In genomic region chr16:24995469-24995868, GRCh38 we compare ENCODE assay signal across 14 cellular contexts. TPM values are rescaled to one million over a fixed set of nuclear protein-coding genes. Genes with fewer than 3 reads are reported as not detected.
DNase-seq lines count a peak whose midpoint lies in the region; ATAC-seq, FAIRE-seq and TF ChIP-seq lines count a peak whose summit lies in the region.
"Had no signal": no experiment of that assay in that cellular context is flagged by ENCODE, and none has a peak within 500 bp of the region (broad histone marks: within the 10 kb centered on the region; RNA-seq: fewer than 3 reads in every experiment).

No MANE protein-coding gene starts in this region.

- no peaks in the 10 kb centered on the region for H3K9me3 Mint-ChIP-seq in Caco-2 (ENCODE audit: unreplicated experiment)
- H3K9me3 Mint-ChIP-seq: activated CD4-positive, alpha-beta memory T cell treated with anti-CD3 and anti-CD28 coated beads, Interleukin-2, amount 10 ng/mL, durations not matched to agents 7 days and 5 days; stimulated activated naive CD8-positive, alpha-beta T cell treated with anti-CD3 and anti-CD28 coated beads, Interleukin-15, amount 100 ng/mL, for 72 hours had no signal

- no peak overlapping the region for H4K5ac ChIP-seq in H1 (ENCODE audit: insufficient read length, low read depth, low read length)

- H2AK5ac ChIP-seq in H1 (ENCODE audit: low read depth, low read length) = no peak overlapping the region
- no peak overlapping the region for H2AK5ac ChIP-seq in trophoblast cell (ENCODE audit: low read length)

- H2BK15ac ChIP-seq in H1 (ENCODE audit: low read length) = no peak overlapping the region

- no peak overlapping the region for H3K9ac ChIP-seq in H1 (replicated peaks in 1 of 4; ENCODE audit: extremely low read depth in 1 of 4, low read depth in 3 of 4, low read length in 3 of 4)
- no peak overlapping the region for H3K9ac ChIP-seq in trophoblast cell (ENCODE audit: low read length)

- FAIRE-seq in H1 (lab: Jason Lieb, UNC) (no peak), urothelium cell line (lab: Jason Lieb, UNC) (no peak)

- POLR2A ChIA-PET in Caco-2 (lab: Charles Lee) (no interaction called here), OCI-LY7 (lab: Charles Lee) (no interaction called here), H1 (lab: Charles Lee; ENCODE audit: partially characterized antibody) (no interaction called here)

- H3K4me1 Mint-ChIP-seq in Caco-2 (ENCODE audit: low read depth, unreplicated experiment) = peaks cover 46% of the 10 kb centered on the region

- ATAC-seq in GM19395 (IDR thresholded peaks at IDR 0.05; ENCODE audit: unreplicated experiment) (no peak), HG02642 (IDR thresholded peaks at IDR 0.05; ENCODE audit: poor library complexity, unreplicated experiment) (no peak)
- ATAC-seq: left cardiac atrium; stimulated activated naive CD8-positive, alpha-beta T cell treated with anti-CD3 and anti-CD28 coated beads, Interleukin-15, amount 100 ng/mL, for 72 hours had no signal

- WGBS in H1 (ENCODE audit: extremely low coverage in 1 of 2, insufficient coverage in 1 of 2, insufficient read length in 1 of 2, insufficient replicate concordance in 2 of 2, low coverage in 1 of 2, low lambda C conversion rate in 2 of 2, missing lambda C conversion rate in 1 of 2), 2 experiments = 86% methylated on average over 6 of the region's 6 CpGs; no CpG with 5 or more reads in 1 of the 2 experiments
- no CpG with 5 or more reads among the region's 6 CpGs for WGBS in trophoblast cell (ENCODE audit: extremely low coverage, insufficient coverage, insufficient read length)

- CTCF ChIA-PET in Caco-2 (lab: Charles Lee) = no interaction called here
- CTCF ChIA-PET in OCI-LY7 (lab: Charles Lee; ENCODE audit: unreplicated experiment) = no interaction called here
- CTCF ChIA-PET in H1 (lab: Charles Lee; ENCODE audit: partially characterized antibody) = no interaction called here

- no peak overlapping the region for H2BK12ac ChIP-seq in H1 (ENCODE audit: low read depth, low read length)
- no peak overlapping the region for H2BK12ac ChIP-seq in trophoblast cell (ENCODE audit: low read length)

- intact Hi-C loops in Caco-2 (cut with micrococcal nuclease; ENCODE audit: unreplicated experiment) = no loop called here
- intact Hi-C loops in OCI-LY7 (cut with micrococcal nuclease; ENCODE audit: unreplicated experiment) = no loop called here

- no peak overlapping the region for H3K4me3 Mint-ChIP-seq in Caco-2 (ENCODE audit: unreplicated experiment)
- H3K4me3 Mint-ChIP-seq: activated CD4-positive, alpha-beta memory T cell treated with anti-CD3 and anti-CD28 coated beads, Interleukin-2, amount 10 ng/mL, durations not matched to agents 7 days and 5 days; stimulated activated naive CD8-positive, alpha-beta T cell treated with anti-CD3 and anti-CD28 coated beads, Interleukin-15, amount 100 ng/mL, for 72 hours had no signal

- H3K79me2 ChIP-seq in OCI-LY7 (ENCODE audit: insufficient read depth, low read depth, low read length) (no peaks in the 10 kb centered on the region; the same call in 1 of the 2 replicates), H1 (ENCODE audit: control insufficient read depth in 1 of 2, insufficient read depth in 2 of 2, low read length in 2 of 2) (peaks cover 12 to 86% of the 10 kb centered on the region in 2 experiments), trophoblast cell (ENCODE audit: control insufficient read depth, insufficient read depth, low read length, poor library complexity) (peaks cover 3% of the 10 kb centered on the region)

- H2AFZ ChIP-seq in OCI-LY7 (ENCODE audit: low read length) (no peak overlapping the region), H1 (ENCODE audit: low read length) (no peak overlapping the region), trophoblast cell (ENCODE audit: insufficient read depth, low read length, poor library complexity) (peak overlapping the region; percentile 52)

- H4K8ac ChIP-seq in H1 (ENCODE audit: extremely low read depth, insufficient read depth, low read length) = no peak overlapping the region
- no peak overlapping the region for H4K8ac ChIP-seq in trophoblast cell (ENCODE audit: low read depth, low read length)

- 0 out of 2 replicates have a peak, but pooled peaks cover 1% of the 10 kb centered on the region for H3K36me3 ChIP-seq in Caco-2 (ENCODE audit: control insufficient read depth, insufficient read depth, low read length)
- no peaks in the 10 kb centered on the region for H3K36me3 ChIP-seq in OCI-LY7 (ENCODE audit: insufficient read depth, low read length)
- H3K36me3 ChIP-seq in H1 (ENCODE audit: control insufficient read depth in 2 of 4, insufficient read depth in 4 of 4, low read length in 3 of 4) = no peaks in the 10 kb centered on the region
- no peaks in the 10 kb centered on the region for H3K36me3 ChIP-seq in trophoblast cell (ENCODE audit: control insufficient read depth in 1 of 2, insufficient read depth in 2 of 2, low read length in 2 of 2)
- H3K36me3 ChIP-seq: adrenal gland had no signal

- H3K56ac ChIP-seq in H1 (replicated peaks; ENCODE audit: insufficient read length, low read depth, low read length) = no peak overlapping the region

- no peak overlapping the region for H2BK20ac ChIP-seq in H1 (ENCODE audit: low read length)

- no TSS peak for BruUV-seq in Caco-2 (replicated peaks; lab: Mats Ljungman, UMichigan)
- no TSS peak for BruUV-seq in OCI-LY7 (replicated peaks; lab: Mats Ljungman, UMichigan)

- no peaks in the 10 kb centered on the region for H3K27me3 ChIP-seq in Caco-2 (replicated peaks; ENCODE audit: control insufficient read depth, insufficient read depth, low read length)
- H3K27me3 ChIP-seq in H1 (replicated peaks in 1 of 4; ENCODE audit: control insufficient read depth in 3 of 4, extremely low read depth in 1 of 4, insufficient read depth in 3 of 4, low read length in 3 of 4) = no peaks in the 10 kb centered on the region
- H3K27me3 ChIP-seq in trophoblast cell (ENCODE audit: insufficient read depth, low read length) = no peaks in the 10 kb centered on the region
- H3K27me3 ChIP-seq: adrenal gland had no signal

- peak; percentile 26 to 52 for TF ChIP-seq RAD21 in H1 (IDR thresholded peaks at IDR 0.05 in 1 of 2, conservative IDR thresholded peaks at IDR 0.05 in 1 of 2; ENCODE audit: low read depth in 2 of 2, low read length in 2 of 2)

- no peak overlapping the region for H3K4me3 ChIP-seq in Caco-2 (ENCODE audit: low read depth, low read length)
- H3K4me3 ChIP-seq in OCI-LY7 (ENCODE audit: low read depth, low read length, poor library complexity, severe bottlenecking) = no peak overlapping the region
- no peak overlapping the region for H3K4me3 ChIP-seq in H1 (ENCODE audit: extremely low read depth in 1 of 4, insufficient read depth in 2 of 4, low read depth in 3 of 4, low read length in 4 of 4)
- no peak overlapping the region for H3K4me3 ChIP-seq in trophoblast cell (ENCODE audit: low read depth, low read length)
- H3K4me3 ChIP-seq: adrenal gland had no signal

- no peaks in the 10 kb centered on the region for H3K9me3 ChIP-seq in Caco-2
- H3K9me3 ChIP-seq in OCI-LY7 (ENCODE audit: low read length) = no peaks in the 10 kb centered on the region
- H3K9me3 ChIP-seq in H1 (ENCODE audit: insufficient read depth in 2 of 2, low read depth in 1 of 2, low read length in 1 of 2) = no peaks in the 10 kb centered on the region
- no peaks in the 10 kb centered on the region for H3K9me3 ChIP-seq in trophoblast cell (ENCODE audit: insufficient read depth, low read depth, low read length)
- H3K9me3 ChIP-seq: adrenal gland had no signal

- DNase-seq in Caco-2 (no peak), OCI-LY7 (ENCODE audit: low spot score) (no peak), H1 (ENCODE audit: low read depth in 1 of 2, low spot score in 2 of 2) (no peak), trophoblast cell (no peak), urothelium cell line (ENCODE audit: low spot score) (no peak), NCI-H1694 treated with DMSO at 0.1 percent for 48 hours (lab: John Stamatoyannopoulos, UW) (no peak)
- DNase-seq: activated CD4-positive, alpha-beta memory T cell treated with anti-CD3 and anti-CD28 coated beads, Interleukin-2, amount 10 ng/mL, durations not matched to agents 7 days and 5 days; left cardiac atrium; NCI-H146; NCI-H446; stimulated activated naive CD8-positive, alpha-beta T cell treated with anti-CD3 and anti-CD28 coated beads, Interleukin-15, amount 100 ng/mL, for 72 hours had no signal

- H3K23me2 ChIP-seq in H1 (ENCODE audit: low read depth, low read length) = no peaks in the 10 kb centered on the region

- H3K18ac ChIP-seq in H1 (ENCODE audit: extremely low read depth, low read length) (no peak overlapping the region), trophoblast cell (ENCODE audit: low read length) (peak overlapping the region; percentile 65)

- H4K20me1 ChIP-seq in OCI-LY7 (ENCODE audit: insufficient read depth, low read length) = no peaks in the 10 kb centered on the region; the same call in 1 of the 2 replicates
- H4K20me1 ChIP-seq in H1 (replicated peaks in 1 of 2; ENCODE audit: control insufficient read depth in 1 of 2, insufficient read depth in 2 of 2, low read length in 2 of 2) = peaks cover 5 to 21% of the 10 kb centered on the region in 2 experiments

- no peak for TF ChIP-seq POLR2A in H1 (IDR thresholded peaks at IDR 0.05; ENCODE audit: control extremely low read depth in 1 of 2, low read depth in 2 of 2, low read length in 2 of 2)

- H4K12ac ChIP-seq in trophoblast cell (ENCODE audit: low read depth, low read length) = no peak overlapping the region

- H3K4me1 ChIP-seq in Caco-2 (peaks cover 24% of the 10 kb centered on the region), OCI-LY7 (ENCODE audit: insufficient read depth, low read length, poor library complexity, severe bottlenecking) (peaks cover 23% of the 10 kb centered on the region), H1 (replicated peaks in 1 of 4; ENCODE audit: control insufficient read depth in 3 of 4, insufficient read depth in 4 of 4, low read length in 3 of 4) (peaks cover 0 to 1% (median 0%) of the 10 kb centered on the region in 4 experiments; a peak in 2 of 7 replicates), trophoblast cell (ENCODE audit: control insufficient read depth in 1 of 2, insufficient read depth in 2 of 2, low read length in 2 of 2) (peaks cover 11 to 13% of the 10 kb centered on the region in 2 experiments)

- H3K23ac ChIP-seq in H1 (ENCODE audit: insufficient read length) (no peak overlapping the region), trophoblast cell (ENCODE audit: low read length) (no peak overlapping the region)

- no peaks in the 10 kb centered on the region for H3K27me3 Mint-ChIP-seq in Caco-2 (ENCODE audit: insufficient read depth, unreplicated experiment)
- H3K27me3 Mint-ChIP-seq: activated CD4-positive, alpha-beta memory T cell treated with anti-CD3 and anti-CD28 coated beads, Interleukin-2, amount 10 ng/mL, durations not matched to agents 7 days and 5 days; stimulated activated naive CD8-positive, alpha-beta T cell treated with anti-CD3 and anti-CD28 coated beads, Interleukin-15, amount 100 ng/mL, for 72 hours had no signal

- H3K79me1 ChIP-seq in H1 (ENCODE audit: low read depth, low read length) (peaks cover 13% of the 10 kb centered on the region), trophoblast cell (ENCODE audit: low read length) (no peaks in the 10 kb centered on the region)

- H2BK5ac ChIP-seq in H1 (ENCODE audit: low read depth, low read length) (no peak overlapping the region; the same call in 1 of the 2 replicates), trophoblast cell (ENCODE audit: low read depth, low read length, poor library complexity) (no peak overlapping the region)

- no peaks in the 10 kb centered on the region for H3K9me2 ChIP-seq in OCI-LY7 (ENCODE audit: insufficient read depth, low read length)

- no peak overlapping the region for H3K27ac ChIP-seq in OCI-LY7 (ENCODE audit: low read depth, low read length, poor library complexity, severe bottlenecking)
- no peak overlapping the region for H3K27ac ChIP-seq in H1 (ENCODE audit: low read depth, low read length)
- H3K27ac ChIP-seq in trophoblast cell (ENCODE audit: low read depth, low read length) = no peak overlapping the region

- no peak for TF ChIP-seq EP300 in H1 (IDR thresholded peaks at IDR 0.05; ENCODE audit: borderline replicate concordance in 1 of 2, low read depth in 2 of 2, low read length in 2 of 2)

- no peak overlapping the region for H2BK120ac ChIP-seq in H1 (replicated peaks; ENCODE audit: low read depth, low read length)
- H2BK120ac ChIP-seq in trophoblast cell (ENCODE audit: insufficient read depth, low read length, poor library complexity) = no peak overlapping the region

- TF ChIP-seq CTCF in Caco-2 (IDR thresholded peaks at IDR 0.05; ENCODE audit: insufficient read depth in 1 of 2, low read depth in 1 of 2, low read length in 1 of 2, severe bottlenecking in 1 of 2, unreplicated experiment in 1 of 2) = peak in 1 of 2 experiments; percentile 18
- TF ChIP-seq CTCF in OCI-LY7 (conservative IDR thresholded peaks at IDR 0.05; ENCODE audit: low read length) = peak; percentile 29; the same call in 1 of the 2 replicates
- peak; percentile 41 to 56 (median 51) for TF ChIP-seq CTCF in H1 (IDR thresholded peaks at IDR 0.05; ENCODE audit: control extremely low read depth in 1 of 3, insufficient read depth in 1 of 3, low read depth in 1 of 3, low read length in 3 of 3)

- H3K4ac ChIP-seq in H1 (replicated peaks; ENCODE audit: insufficient read length, low read depth, low read length) (no peak overlapping the region), trophoblast cell (ENCODE audit: low read depth, low read length) (peak overlapping the region; percentile 64)

- H3K14ac ChIP-seq in H1 (ENCODE audit: insufficient read length) (no peak overlapping the region), trophoblast cell (ENCODE audit: low read length) (no peak overlapping the region)

- H3K4me2 ChIP-seq in OCI-LY7 (ENCODE audit: low read length) = no peak overlapping the region
- H3K4me2 ChIP-seq in H1 (ENCODE audit: insufficient read depth in 1 of 2, low read depth in 2 of 2, low read length in 2 of 2) = no peak overlapping the region
- no peak overlapping the region for H3K4me2 ChIP-seq in trophoblast cell (ENCODE audit: low read length)

- peaks cover 28% of the 10 kb centered on the region for H3K36me3 Mint-ChIP-seq in Caco-2 (ENCODE audit: insufficient read depth, unreplicated experiment)

- H4K91ac ChIP-seq in H1 (replicated peaks; ENCODE audit: insufficient read length, low read length) (no peak overlapping the region), trophoblast cell (ENCODE audit: low read depth, low read length) (no peak overlapping the region)

- H3K27ac Mint-ChIP-seq in Caco-2 (ENCODE audit: unreplicated experiment) = peak overlapping the region; percentile 1
- H3K27ac Mint-ChIP-seq: activated CD4-positive, alpha-beta memory T cell treated with anti-CD3 and anti-CD28 coated beads, Interleukin-2, amount 10 ng/mL, durations not matched to agents 7 days and 5 days; stimulated activated naive CD8-positive, alpha-beta T cell treated with anti-CD3 and anti-CD28 coated beads, Interleukin-15, amount 100 ng/mL, for 72 hours had no signal

RNA-seq across cellular contexts. Expression of gene ARHGAP17, which starts 19.7 kb away (rescaled TPM):
- 134 and 142 TPM in 2 replicates for total RNA-seq in Caco-2 (2022)
- total RNA-seq in OCI-LY7 (2014; rRNA removed; shearing (Covaris generic)) = 31.4 and 37.1 TPM in 2 replicates
- 89.3 and 95.1 TPM in 2 replicates for total RNA-seq in OCI-LY7 (2022)
- total RNA-seq in H1 (2021; fragmentation: NEBNext Ultra II Directional; extraction: Animal tissue kit (Norgen Biotek cat#: 25700)) = 91.4 and 93.2 TPM in 2 replicates
- 28.5 and 37.7 TPM in 2 replicates for polyA plus RNA-seq in H1 (2011; rRNA removed)
- polyA plus RNA-seq in H1 (2011; cell fraction: cytosol; rRNA removed) = 20.7 TPM
- polyA plus RNA-seq in H1 (2011; cell fraction: nucleus; rRNA removed) = 39.6 TPM
- polyA plus RNA-seq in H1 (2012, experiment 1 of 2) = 48.0 to 73.9 TPM (median 59.4 TPM) in 4 replicates
- 45.2 TPM for polyA plus RNA-seq in H1 (2012, experiment 2 of 2)
- 50.4 TPM for polyA plus RNA-seq in H1 (2013, experiment 1 of 2)
- polyA plus RNA-seq in H1 (2013, experiment 2 of 2) = 49.7 TPM
- 54.1 and 54.2 TPM in 2 replicates for polyA minus RNA-seq in H1 (2011; rRNA and poly(A)+ RNA removed)
- polyA minus RNA-seq in H1 (2011; cell fraction: cytosol; rRNA and poly(A)+ RNA removed) = 41.5 TPM
- 45.1 TPM for polyA minus RNA-seq in H1 (2011; cell fraction: nucleus; rRNA and poly(A)+ RNA removed)
- polyA plus RNA-seq in trophoblast cell (2013) = 56.6 and 59.3 TPM in 2 replicates
